ENCODE assay signal across 8 cellular contexts in genomic region chr7:4753610-4754432, GRCh38. TPM values are rescaled to one million over a fixed set of nuclear protein-coding genes. Genes with fewer than 3 reads are reported as not detected.
A peak's percentile ranks its signal among the peaks of the same experiment; 100 is the strongest.
DNase-seq lines count a peak whose midpoint lies in the region; ATAC-seq and TF ChIP-seq lines count a peak whose summit lies in the region.

No MANE protein-coding gene starts in this region.

- peaks cover 3% of the 10 kb centered on the region for H3K4me1 Mint-ChIP-seq in osteocyte (ENCODE audit: unreplicated experiment)

- H3K4me3 ChIP-seq in thyroid gland (replicated peaks in 1 of 3), result no peak overlapping the region

- peaks cover 21% of the 10 kb centered on the region for H3K36me3 Mint-ChIP-seq in osteocyte (ENCODE audit: unreplicated experiment)

- no peak overlapping the region for H3K4me3 Mint-ChIP-seq in osteocyte (ENCODE audit: unreplicated experiment)

- WGBS in thyroid gland, 2 donors, result 72 to 83% methylated on average over 11 to 18 of the region's 30 CpGs

- intact Hi-C loops in thyroid gland (cut with DNase I), result loop anchor here (5.0 kb wide), 2 partner anchors 72 to 112 kb away; partner anchors contain the start of gene FOXK1

- peaks cover 35 to 42% of the 10 kb centered on the region in 2 donors for H3K36me3 ChIP-seq in thyroid gland

- H3K27ac Mint-ChIP-seq in osteocyte (ENCODE audit: unreplicated experiment), result no peak overlapping the region

- DNase-seq in COLO829 (ENCODE audit: low spot score), result peak; percentile 58
- peak; percentile 42 for DNase-seq in RPMI7951 (ENCODE audit: low read depth)
- DNase-seq in activated T-helper 9 cell treated with anti-CD3 and anti-CD28 coated beads, Interleukin-2, amount 50 U/mL, for 16 hours (ENCODE audit: low read depth), result peak; percentile 73
- peak in 1 of 2 donors; percentile 45 for DNase-seq in foreskin keratinocyte
- no peak for DNase-seq in osteocyte (ENCODE audit: extremely low spot score, unreplicated experiment)
- peak; percentile 75 to 83 for DNase-seq in thyroid gland

- H3K9me3 Mint-ChIP-seq in osteocyte (ENCODE audit: unreplicated experiment), result no peaks in the 10 kb centered on the region

- H3K27me3 Mint-ChIP-seq in osteocyte (ENCODE audit: unreplicated experiment), result no peaks in the 10 kb centered on the region

- H3K4me1 ChIP-seq in foreskin keratinocyte (no peaks in the 10 kb centered on the region), thyroid gland (peaks cover 0 to 6% of the 10 kb centered on the region in 2 donors)

- peak; percentile 93 for ATAC-seq in GM19463 (IDR thresholded peaks at IDR 0.05; ENCODE audit: unreplicated experiment)
- ATAC-seq in HG03521 (IDR thresholded peaks at IDR 0.05; ENCODE audit: unreplicated experiment), result peak; percentile 81
- peak; percentile 93 for ATAC-seq in foreskin keratinocyte

- H3K27ac ChIP-seq in foreskin keratinocyte (no peak overlapping the region), thyroid gland (no peak overlapping the region)

- TF ChIP-seq CTCF in foreskin keratinocyte (conservative IDR thresholded peaks at IDR 0.05) (peak; percentile 92), osteocyte (IDR thresholded peaks at IDR 0.05) (peak; percentile 87), thyroid gland (IDR thresholded peaks at IDR 0.05) (peak; percentile 67 to 93 (median 87))

- no peaks in the 10 kb centered on the region for H3K27me3 ChIP-seq in foreskin keratinocyte
- H3K27me3 ChIP-seq in thyroid gland, result no peaks in the 10 kb centered on the region

- no peaks in the 10 kb centered on the region for H3K9me3 ChIP-seq in thyroid gland

- no peak for TF ChIP-seq POLR2A in thyroid gland (IDR thresholded peaks at IDR 0.05)

RNA-seq across cellular contexts. Expression of gene AP5Z1, which starts 21.6 kb away (rescaled TPM):
- total RNA-seq in RPMI7951 (2014; rRNA removed; shearing (Covaris generic)), result 15.7 and 16.3 TPM in 2 replicates
- total RNA-seq in foreskin keratinocyte (21.3 and 25.8 TPM in 2 replicates), osteocyte (50.2 and 55.0 TPM in 2 replicates), thyroid gland (10 to 100 TPM; 19.7 to 35.4 (median 25.4) TPM)
- 21.8 and 29.1 TPM in 2 replicates for polyA plus RNA-seq in foreskin keratinocyte
